Comparison of ENCODE assay signal across 9 cellular contexts in genomic region chr3:152270944-152271343, GRCh38. TPM values are rescaled to one million over a fixed set of nuclear protein-coding genes. Genes with fewer than 3 reads are reported as not detected.
A peak's percentile ranks its signal among the peaks of the same experiment; 100 is the strongest.
DNase-seq lines count a peak whose midpoint lies in the region; ATAC-seq, FAIRE-seq and TF ChIP-seq lines count a peak whose summit lies in the region.
"Had no signal": no experiment of that assay in that cellular context is flagged by ENCODE, and none has a peak within 500 bp of the region (broad histone marks: within the 10 kb centered on the region; RNA-seq: fewer than 3 reads in every experiment).

No MANE protein-coding gene starts in this region.

- H2BK120ac ChIP-seq in neuronal stem cell (ENCODE audit: low read depth, low read length), result no peak overlapping the region

- H4K8ac ChIP-seq in neuronal stem cell (ENCODE audit: low read depth, low read length), result no peak overlapping the region

- DNase-seq in foreskin keratinocyte, result no peak
- DNase-seq in small intestine, result no peak
- no peak for DNase-seq in mucosa of gallbladder (ENCODE audit: low spot score)
- DNase-seq in neuronal stem cell (ENCODE audit: low spot score), result no peak
- no peak for DNase-seq in NCI-H1092 (lab: John Stamatoyannopoulos, UW)
- DNase-seq: stimulated activated naive CD4-positive, alpha-beta T cell treated with Interleukin-2 at 50 U/mL for 16 hours had no signal

- H3K27ac ChIP-seq in HEK293 (ENCODE audit: extremely low read depth, low read depth, low read length), result no peak overlapping the region
- peak overlapping the region; percentile 95 for H3K27ac ChIP-seq in foreskin keratinocyte
- H3K27ac ChIP-seq in small intestine (ENCODE audit: low read depth in 1 of 2, low read length in 1 of 2), result no peak overlapping the region
- no peak overlapping the region for H3K27ac ChIP-seq in neuronal stem cell (replicated peaks; ENCODE audit: low read length)

- no peak overlapping the region for H2BK12ac ChIP-seq in neuronal stem cell (ENCODE audit: low read length)

- H3K14ac ChIP-seq in neuronal stem cell (ENCODE audit: low read length), result no peak overlapping the region

- no peak overlapping the region for H2BK5ac ChIP-seq in neuronal stem cell (ENCODE audit: low read length)

- no peak overlapping the region for H3K4me2 ChIP-seq in neuronal stem cell (ENCODE audit: insufficient read depth, low read length, poor library complexity, severe bottlenecking)

- H3K4ac ChIP-seq in neuronal stem cell (ENCODE audit: low read length), result no peak overlapping the region

- FAIRE-seq in small intestine (lab: Jason Lieb, UNC), result no peak

- 9 to 17% (median 11%) methylated on average over 1 of the region's 1 CpG for WGBS in small intestine, 3 donors
- no CpG with 5 or more reads among the region's 1 CpG for WGBS in neuronal stem cell (ENCODE audit: extremely low coverage in 2 of 2, insufficient read length in 2 of 2, insufficient replicate concordance in 1 of 2), 2 donors

- POLR2A ChIA-PET in HEK293 (lab: Yijun Ruan, JAX), result no interaction called here

- ATAC-seq in foreskin keratinocyte, result no peak
- no peak for ATAC-seq in HG03460 (IDR thresholded peaks at IDR 0.05; ENCODE audit: unreplicated experiment)

- no peak overlapping the region for H2AK5ac ChIP-seq in neuronal stem cell (ENCODE audit: low read depth, low read length)

- H2AFZ ChIP-seq in neuronal stem cell (ENCODE audit: low read length), result no peak overlapping the region

- H4K91ac ChIP-seq in neuronal stem cell (ENCODE audit: low read depth, low read length, poor library complexity), result no peak overlapping the region

- H3K18ac ChIP-seq in neuronal stem cell (ENCODE audit: low read length), result no peak overlapping the region

- H3K23ac ChIP-seq in neuronal stem cell (ENCODE audit: low read depth, low read length, poor library complexity), result no peak overlapping the region

- H3K9me3 ChIP-seq in HEK293 (ENCODE audit: control insufficient read depth, insufficient read depth, low read depth, low read length) (no peaks in the 10 kb centered on the region), small intestine (ENCODE audit: control insufficient read depth, low read depth) (no peaks in the 10 kb centered on the region), neuronal stem cell (replicated peaks in 1 of 2; ENCODE audit: control insufficient read depth in 2 of 2, insufficient read depth in 1 of 2, low read depth in 1 of 2, low read length in 2 of 2) (no peaks in the 10 kb centered on the region)

- H3K4me1 ChIP-seq in HEK293 (ENCODE audit: control insufficient read depth, insufficient read depth, low read length), result no peaks in the 10 kb centered on the region; the same call in 1 of the 2 replicates
- peaks cover 43% of the 10 kb centered on the region for H3K4me1 ChIP-seq in foreskin keratinocyte
- peaks cover 6 to 18% of the 10 kb centered on the region in 2 donors for H3K4me1 ChIP-seq in small intestine (ENCODE audit: control insufficient read depth in 2 of 2, insufficient read depth in 1 of 2, low read depth in 1 of 2, low read length in 1 of 2)
- peaks cover 6 to 7% of the 10 kb centered on the region in 2 donors for H3K4me1 ChIP-seq in neuronal stem cell (ENCODE audit: control insufficient read depth in 2 of 2, insufficient read depth in 1 of 2, low read depth in 1 of 2, low read length in 2 of 2)

- H3K27me3 ChIP-seq in foreskin keratinocyte, result no peaks in the 10 kb centered on the region
- no peaks in the 10 kb centered on the region for H3K27me3 ChIP-seq in small intestine (ENCODE audit: control insufficient read depth in 2 of 2, insufficient read depth in 2 of 2, low read length in 2 of 2)
- peaks cover 0 to 12% (median 0%) of the 10 kb centered on the region in 3 experiments for H3K27me3 ChIP-seq in neuronal stem cell (ENCODE audit: control insufficient read depth in 3 of 3, insufficient read depth in 3 of 3, low read depth in 1 of 3, low read length in 3 of 3)

- no peak overlapping the region for H2BK15ac ChIP-seq in neuronal stem cell (ENCODE audit: low read length)

- no peaks in the 10 kb centered on the region for H3K36me3 ChIP-seq in HEK293 (ENCODE audit: control insufficient read depth in 2 of 2, insufficient read depth in 1 of 2, low read length in 2 of 2)
- H3K36me3 ChIP-seq in small intestine (ENCODE audit: control insufficient read depth in 2 of 2, insufficient read depth in 2 of 2, low read length in 2 of 2), result no peaks in the 10 kb centered on the region
- no peaks in the 10 kb centered on the region for H3K36me3 ChIP-seq in neuronal stem cell (replicated peaks in 1 of 2; ENCODE audit: control insufficient read depth in 2 of 2, insufficient read depth in 2 of 2, low read length in 2 of 2)

- TF ChIP-seq CTCF in HEK293 (tag by site-specific recombination; IDR thresholded peaks at IDR 0.05) (no peak), WI38 (IDR thresholded peaks at IDR 0.05; ENCODE audit: low read depth, low read length) (no peak), foreskin keratinocyte (conservative IDR thresholded peaks at IDR 0.05) (no peak)

- H3K79me1 ChIP-seq in neuronal stem cell (ENCODE audit: low read depth, low read length), result no peaks in the 10 kb centered on the region

- no peak overlapping the region for H3K9ac ChIP-seq in neuronal stem cell (ENCODE audit: low read depth, low read length, poor library complexity)

- CTCF ChIA-PET in HEK293 (lab: Yijun Ruan, JAX), result interaction anchor here (1.2 kb wide), 1 partner anchor 199 kb away, joined by 4 read pairs; no protein-coding TSS in a partner anchor

- H3K4me3 ChIP-seq in HEK293 (ENCODE audit: low read depth, low read length), result peak overlapping the region; percentile 93
- peak overlapping the region; percentile 88 for H3K4me3 ChIP-seq in WI38 (ENCODE audit: low read depth, low read length)
- H3K4me3 ChIP-seq in small intestine (ENCODE audit: low read depth in 1 of 2, low read length in 2 of 2), result peak overlapping the region; percentile 41 to 97
- H3K4me3 ChIP-seq in neuronal stem cell (ENCODE audit: low read length in 2 of 2), result peak overlapping the region in 1 of 2 donors; percentile 84

TF ChIP-seq in HEK293, 187 proteins besides CTCF, POLR2A, EP300 and RAD21 (continues in another document):
- TF ChIP-seq KLF16 (tag by site-specific recombination; IDR thresholded peaks at IDR 0.05), result no peak
- TF ChIP-seq ZNF16 (tag by site-specific recombination; IDR thresholded peaks at IDR 0.05; ENCODE audit: low read depth), result no peak
- no peak for TF ChIP-seq ZNF394 (tag by site-specific recombination; IDR thresholded peaks at IDR 0.05; ENCODE audit: borderline replicate concordance)
- TF ChIP-seq MZF1 (tag by site-specific recombination; IDR thresholded peaks at IDR 0.05; ENCODE audit: borderline replicate concordance), result no peak
- TF ChIP-seq, protein P1, sequence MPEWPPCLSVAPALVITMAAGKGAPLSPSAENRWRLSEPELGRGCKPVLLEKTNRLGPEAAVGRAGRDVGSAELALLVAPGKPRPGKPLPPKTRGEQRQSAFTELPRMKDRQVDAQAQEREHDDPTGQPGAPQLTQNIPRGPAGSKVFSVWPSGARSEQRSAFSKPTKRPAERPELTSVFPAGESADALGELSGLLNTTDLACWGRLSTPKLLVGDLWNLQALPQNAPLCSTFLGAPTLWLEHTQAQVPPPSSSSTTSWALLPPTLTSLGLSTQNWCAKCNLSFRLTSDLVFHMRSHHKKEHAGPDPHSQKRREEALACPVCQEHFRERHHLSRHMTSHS (tag by site-specific recombination; IDR thresholded peaks at IDR 0.05), result no peak
- TF ChIP-seq ZBTB44 (tag by site-specific recombination; IDR thresholded peaks at IDR 0.05), result no peak
- no peak for TF ChIP-seq ZNF239 (tag by site-specific recombination; IDR thresholded peaks at IDR 0.05)
- no peak for TF ChIP-seq ZNF140 (tag by site-specific recombination; IDR thresholded peaks at IDR 0.05)
- no peak for TF ChIP-seq TRIM28 (IDR thresholded peaks at IDR 0.05; ENCODE audit: borderline replicate concordance, low read length)
- no peak for TF ChIP-seq ZFP3 (tag by site-specific recombination; IDR thresholded peaks at IDR 0.05; ENCODE audit: low read depth)
- TF ChIP-seq GLIS1 (tag by site-specific recombination; IDR thresholded peaks at IDR 0.05), result no peak
- TF ChIP-seq ZNF341 (tag by site-specific recombination; IDR thresholded peaks at IDR 0.05; ENCODE audit: low read depth), result no peak

RNA-seq across cellular contexts. Expression of gene MBNL1, which starts 2.2 kb away (rescaled TPM):
- total RNA-seq in foreskin keratinocyte (66.8 and 72.7 TPM in 2 replicates), mucosa of gallbladder (223 TPM)
- polyA plus RNA-seq in foreskin keratinocyte (14.1 and 16.8 TPM in 2 replicates), small intestine (10 to 100 TPM; 39.6 to 41.2 (median 40.0) TPM)
- 5.8 TPM for polyA plus RNA-seq in neuronal stem cell (2013, experiment 1 of 2)
- 6.1 TPM for polyA plus RNA-seq in neuronal stem cell (2013, experiment 2 of 2)
